10 cellular contexts compared by ENCODE assay signal in the genomic region with DNA sequence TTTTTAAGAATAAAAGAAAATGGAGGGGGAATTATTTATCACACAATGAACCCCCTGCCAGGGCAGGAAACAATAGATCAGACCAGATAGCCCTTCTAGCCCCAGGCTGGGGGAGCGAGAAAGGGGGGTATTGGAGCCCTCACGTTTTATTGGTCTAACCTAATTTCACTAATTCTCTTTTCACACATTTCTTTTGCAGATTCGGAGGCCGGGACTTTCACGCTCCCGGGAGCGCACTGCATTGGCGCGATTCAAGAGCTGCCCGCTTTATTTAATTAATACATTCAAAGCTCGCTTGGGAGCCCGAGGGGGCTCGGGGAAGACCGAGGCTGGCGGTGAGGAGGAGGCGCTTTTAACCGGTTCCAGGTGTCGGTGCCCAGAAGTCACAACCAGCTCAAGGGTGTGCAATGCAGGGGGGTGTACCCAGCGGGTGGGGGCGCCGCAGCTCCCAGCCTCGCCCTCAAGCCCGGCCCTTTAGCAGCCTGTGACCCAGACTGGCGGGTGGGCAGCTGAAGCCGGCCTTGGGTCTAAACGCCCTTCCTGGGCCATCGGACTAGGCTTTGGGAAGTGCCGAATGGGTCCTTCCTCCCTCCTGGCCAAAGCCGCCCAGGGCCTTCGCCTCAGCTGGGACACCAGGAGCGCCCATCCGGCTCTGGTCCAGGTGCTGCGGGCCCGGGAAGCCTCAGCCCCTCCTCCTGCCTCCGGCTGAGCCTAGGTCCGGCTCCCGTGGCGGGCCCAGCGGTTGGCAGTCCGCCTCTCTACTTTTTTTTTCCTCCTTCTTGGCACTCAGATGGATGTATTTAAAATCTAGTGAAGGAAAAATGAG. TPM values are rescaled to one million over a fixed set of nuclear protein-coding genes. Genes with fewer than 3 reads are reported as not detected.
A peak's percentile ranks its signal among the peaks of the same experiment; 100 is the strongest.
DNase-seq lines count a peak whose midpoint lies in the region; ATAC-seq and TF ChIP-seq lines count a peak whose summit lies in the region.
"Had no signal": no experiment of that assay in that cellular context is flagged by ENCODE, and none has a peak within 500 bp of the region (broad histone marks: within the 10 kb centered on the region; RNA-seq: fewer than 3 reads in every experiment).

No MANE protein-coding gene starts in this region.

- H3K36me3 ChIP-seq in HUES64 (ENCODE audit: insufficient read depth, low read length) (no peaks in the 10 kb centered on the region), osteoblast (ENCODE audit: insufficient read depth, low read length) (no peaks in the 10 kb centered on the region), transverse colon (no peaks in the 10 kb centered on the region)
- H3K36me3 ChIP-seq: SJSA1 had no signal

- intact Hi-C loops in transverse colon (cut with DNase I; ENCODE audit: low total_unique reads) = no loop called here

- H2AFZ ChIP-seq in osteoblast (ENCODE audit: low read length) = no peak overlapping the region

- H4K20me1 ChIP-seq in osteoblast (ENCODE audit: insufficient read depth, low read length) = no peaks in the 10 kb centered on the region

- no peak for TF ChIP-seq CTCF in osteoblast (IDR thresholded peaks at IDR 0.05; ENCODE audit: extremely low read depth, low read depth, low read length)
- TF ChIP-seq CTCF in transverse colon (IDR thresholded peaks at IDR 0.05) = no peak

- H3K27me3 ChIP-seq in HUES64 (ENCODE audit: insufficient read depth, low read length) (peaks cover 100% of the 10 kb centered on the region), osteoblast (ENCODE audit: insufficient read depth, low read length) (peaks cover 92% of the 10 kb centered on the region), transverse colon (peaks cover 100% of the 10 kb centered on the region)

- H3K9me3 ChIP-seq in HUES64 (ENCODE audit: insufficient read depth, low read depth, low read length) = no peaks in the 10 kb centered on the region
- no peaks in the 10 kb centered on the region for H3K9me3 ChIP-seq in osteoblast (ENCODE audit: low read depth, low read length)
- no peaks in the 10 kb centered on the region for H3K9me3 ChIP-seq in transverse colon
- H3K9me3 ChIP-seq: SJSA1 had no signal

- DNase-seq in ELF-1 (ENCODE audit: low read depth, low spot score) = peak; percentile 66
- peak; percentile 66 for DNase-seq in ecto neural progenitor cell (ENCODE audit: low spot score)
- DNase-seq in osteoblast (ENCODE audit: insufficient read length, low spot score, missing footprints) = peak; percentile 81
- no peak for DNase-seq in cortex of kidney (lab: John Stamatoyannopoulos, UW)
- DNase-seq in transverse colon = no peak

- in situ Hi-C loops in transverse colon (cut with MboI; ENCODE audit: low pct_ligation_motif_present in 1 of 4, low pct_unique_long_range_greater_than_20kb in 1 of 4, low sequenced_read_pairs in 3 of 4) = no loop called here

- WGBS in HUES64 = under 1% methylated on average over 39 of the region's 40 CpGs
- 8 to 11% methylated on average over 16 to 40 of the region's 40 CpGs for WGBS in transverse colon (ENCODE audit: low coverage in 1 of 2), 2 donors

- H3K79me2 ChIP-seq in osteoblast (ENCODE audit: insufficient read depth, low read length) = no peaks in the 10 kb centered on the region

- no peak overlapping the region for H3K27ac ChIP-seq in HUES64 (ENCODE audit: low read depth, low read length)
- no peak overlapping the region for H3K27ac ChIP-seq in osteoblast (ENCODE audit: low read depth, low read length)
- no peak overlapping the region for H3K27ac ChIP-seq in transverse colon
- H3K27ac ChIP-seq: SJSA1 had no signal

- no peak for TF ChIP-seq POLR2A in transverse colon (IDR thresholded peaks at IDR 0.05)

- no peak for TF ChIP-seq EP300 in transverse colon (IDR thresholded peaks at IDR 0.05; ENCODE audit: low read depth)

- H3K4me3 ChIP-seq in HUES64 (ENCODE audit: low read length) (peak overlapping the region; percentile 9), osteoblast (ENCODE audit: insufficient read depth, low read length) (peak overlapping the region; percentile 9), transverse colon (peak overlapping the region in 1 of 4 donors; percentile 26)
- H3K4me3 ChIP-seq: SJSA1 had no signal

- H3K9ac ChIP-seq in HUES64 (ENCODE audit: low read depth, low read length) = no peak overlapping the region

- ATAC-seq in HG03135 (IDR thresholded peaks at IDR 0.05; ENCODE audit: unreplicated experiment) (no peak), GM18907 (IDR thresholded peaks at IDR 0.05; ENCODE audit: unreplicated experiment) (no peak)

- peak overlapping the region; percentile 76 for H3K4me2 ChIP-seq in osteoblast (ENCODE audit: insufficient read depth, low read length)

- peaks cover 32% of the 10 kb centered on the region for H3K4me1 ChIP-seq in HUES64 (ENCODE audit: insufficient read depth, low read length)
- H3K4me1 ChIP-seq in osteoblast (ENCODE audit: insufficient read depth, low read length) = peaks cover 9% of the 10 kb centered on the region
- H3K4me1 ChIP-seq in transverse colon = peaks cover 18 to 37% (median 35%) of the 10 kb centered on the region in 4 donors

RNA-seq across cellular contexts. Expression of a gene that starts 5.3 kb away (rescaled TPM):
- polyA plus RNA-seq in HUES64 (2013, experiment 1 of 2) = not detected
- not detected for polyA plus RNA-seq in HUES64 (2013, experiment 2 of 2)
- total RNA-seq in osteoblast = not detected in 2 replicates
- not detected for total RNA-seq in transverse colon
- total RNA-seq: bronchial epithelial cell, SJSA1 had no signal

Comparison
In these comparisons a context has a peak if more than half of its experiments do, and no peak if none do; other contexts are left out.
1. DNase-seq: peak in ELF-1 (single experiment), ecto neural progenitor cell (single experiment) and osteoblast (single experiment); none in cortex of kidney (single experiment) and transverse colon (single experiment).